In genomic region chr15:95684126-95684525, GRCh38 we compare ENCODE assay signal across 14 cellular contexts.
A peak's percentile ranks its signal among the peaks of the same experiment; 100 is the strongest.
DNase-seq lines count a peak whose midpoint lies in the region; ATAC-seq and TF ChIP-seq lines count a peak whose summit lies in the region.
"Had no signal": no experiment of that assay in that cellular context is flagged by ENCODE, and none has a peak within 500 bp of the region (broad histone marks: within the 10 kb centered on the region; RNA-seq: fewer than 3 reads in every experiment).

No MANE protein-coding gene starts in this region.

- WGBS in IMR-90 (ENCODE audit: extremely low coverage in 2 of 2, insufficient read length in 1 of 2), 2 experiments: no CpG with 5 or more reads among the region's 4 CpGs
- 91 to 96% methylated on average over 3 to 4 of the region's 4 CpGs for WGBS in transverse colon (ENCODE audit: low coverage in 1 of 2), 2 donors
- 94 to 98% methylated on average over 4 of the region's 4 CpGs for WGBS in thyroid gland, 2 donors

- intact Hi-C loops in IMR-90 (cut with micrococcal nuclease): no loop called here
- intact Hi-C loops in transverse colon (cut with DNase I; ENCODE audit: low total_unique reads): no loop called here
- intact Hi-C loops in thyroid gland (cut with DNase I): no loop called here

- in situ Hi-C loops in IMR-90 (cut with MboI; ENCODE audit: low sequenced_read_pairs) (no loop called here), brain microvascular endothelial cell (cut with HindIII; ENCODE audit: low pct_ligation_motif_present, low sequenced_read_pairs) (no loop called here), transverse colon (cut with MboI; ENCODE audit: low pct_ligation_motif_present in 1 of 4, low pct_unique_long_range_greater_than_20kb in 1 of 4, low sequenced_read_pairs in 3 of 4) (no loop called here)

- H2AK9ac ChIP-seq in IMR-90 (replicated peaks; ENCODE audit: low read depth, low read length, poor library complexity): no peak overlapping the region

- peak overlapping the region; percentile 61; the same call in 1 of the 2 replicates for H2AK5ac ChIP-seq in IMR-90 (ENCODE audit: low read depth, low read length)

- no peak for TF ChIP-seq EP300 in transverse colon (IDR thresholded peaks at IDR 0.05; ENCODE audit: low read depth)

- no peak overlapping the region for H3K4me3 Mint-ChIP-seq in activated naive CD8-positive, alpha-beta T cell treated with anti-CD3 and anti-CD28 coated beads for 36 hours
- H3K4me3 Mint-ChIP-seq: CD8-positive, alpha-beta T cell had no signal

- no peaks in the 10 kb centered on the region; the same call in 1 of the 2 replicates for H3K9me1 ChIP-seq in IMR-90 (ENCODE audit: insufficient read depth, low read length)

- H2BK20ac ChIP-seq in IMR-90 (ENCODE audit: low read depth, low read length): peak overlapping the region; percentile 22; the same call in 1 of the 2 replicates

- H3K4me3 ChIP-seq in IMR-90 (ENCODE audit: insufficient read depth, low read depth, low read length) (no peak overlapping the region), brain microvascular endothelial cell (ENCODE audit: low read depth, low read length) (no peak overlapping the region), transverse colon (no peak overlapping the region), thyroid gland (replicated peaks in 1 of 3) (no peak overlapping the region)

- POLR2A ChIA-PET in IMR-90 (lab: Charles Lee; ENCODE audit: unreplicated experiment): no interaction called here

- H3K27me3 ChIP-seq in IMR-90 (ENCODE audit: control insufficient read depth, insufficient read depth, low read length): no peaks in the 10 kb centered on the region
- no peaks in the 10 kb centered on the region for H3K27me3 ChIP-seq in brain microvascular endothelial cell (replicated peaks)
- H3K27me3 ChIP-seq in transverse colon: no peaks in the 10 kb centered on the region
- no peaks in the 10 kb centered on the region for H3K27me3 ChIP-seq in thyroid gland

- peak overlapping the region; percentile 49; the same call in 1 of the 2 replicates for H3K4ac ChIP-seq in IMR-90 (ENCODE audit: low read depth, low read length)

- peak overlapping the region; percentile 84; the same call in 1 of the 3 replicates for H2BK15ac ChIP-seq in IMR-90 (ENCODE audit: low read depth, low read length)

- H3K36me3 Mint-ChIP-seq in activated naive CD8-positive, alpha-beta T cell treated with anti-CD3 and anti-CD28 coated beads for 36 hours: no peaks in the 10 kb centered on the region
- H3K36me3 Mint-ChIP-seq: CD8-positive, alpha-beta T cell had no signal

- peaks cover 5% of the 10 kb centered on the region for H3K4me1 ChIP-seq in IMR-90 (ENCODE audit: control insufficient read depth, insufficient read depth, low read length)
- no peaks in the 10 kb centered on the region for H3K4me1 ChIP-seq in transverse colon
- no peaks in the 10 kb centered on the region for H3K4me1 ChIP-seq in thyroid gland

- H4K8ac ChIP-seq in IMR-90 (ENCODE audit: low read depth in 2 of 2, low read length in 2 of 2): peak overlapping the region in 1 of 2 experiments; percentile 40; a peak in 1 of 4 replicates

- no peak overlapping the region for H3K4me2 ChIP-seq in IMR-90 (ENCODE audit: low read depth, low read length)

- H3K14ac ChIP-seq in IMR-90 (replicated peaks; ENCODE audit: low read depth, low read length): peak overlapping the region; percentile 12; the same call in 1 of the 2 replicates

- H4K5ac ChIP-seq in IMR-90 (ENCODE audit: low read depth, low read length): peak overlapping the region; percentile 80; the same call in 1 of the 2 replicates

- TF ChIP-seq POLR2A in IMR-90 (IDR thresholded peaks at IDR 0.05; ENCODE audit: low read depth, low read length): no peak
- TF ChIP-seq POLR2A in transverse colon (IDR thresholded peaks at IDR 0.05): no peak
- no peak for TF ChIP-seq POLR2A in thyroid gland (IDR thresholded peaks at IDR 0.05)

- H3K36me3 ChIP-seq in IMR-90 (ENCODE audit: control insufficient read depth, insufficient read depth, low read length): no peaks in the 10 kb centered on the region
- H3K36me3 ChIP-seq in brain microvascular endothelial cell (replicated peaks): no peaks in the 10 kb centered on the region
- no peaks in the 10 kb centered on the region for H3K36me3 ChIP-seq in transverse colon
- no peaks in the 10 kb centered on the region for H3K36me3 ChIP-seq in thyroid gland

- H3K79me1 ChIP-seq in IMR-90 (ENCODE audit: low read depth in 1 of 2, low read length in 2 of 2): no peaks in the 10 kb centered on the region

- TF ChIP-seq RAD21 in IMR-90 (IDR thresholded peaks at IDR 0.05; ENCODE audit: low read length): no peak

- peak overlapping the region; percentile 61; the same call in 1 of the 2 replicates for H2BK120ac ChIP-seq in IMR-90 (ENCODE audit: low read depth, low read length)

- H4K20me1 ChIP-seq in IMR-90 (ENCODE audit: insufficient read depth, low read length): no peaks in the 10 kb centered on the region

- TF ChIP-seq CTCF in IMR-90 (conservative IDR thresholded peaks at IDR 0.05; ENCODE audit: low read depth, low read length) (no peak), brain microvascular endothelial cell (IDR thresholded peaks at IDR 0.05; ENCODE audit: low read depth, low read length, missing control alignments) (no peak), transverse colon (IDR thresholded peaks at IDR 0.05) (no peak), thyroid gland (IDR thresholded peaks at IDR 0.05) (no peak)

- H3K9me3 ChIP-seq in IMR-90 (ENCODE audit: control insufficient read depth, insufficient read depth, low read length): no peaks in the 10 kb centered on the region
- no peaks in the 10 kb centered on the region for H3K9me3 ChIP-seq in transverse colon
- H3K9me3 ChIP-seq in thyroid gland: no peaks in the 10 kb centered on the region

- no peak overlapping the region for H3K23ac ChIP-seq in IMR-90 (ENCODE audit: low read depth, low read length)

- H3K4me1 Mint-ChIP-seq in activated naive CD8-positive, alpha-beta T cell treated with anti-CD3 and anti-CD28 coated beads for 36 hours: no peaks in the 10 kb centered on the region

- CTCF ChIA-PET in IMR-90 (lab: Yijun Ruan, JAX): interaction anchor here (0.5 kb wide), 1 partner anchor 631 kb away, joined by 3 read pairs; no protein-coding TSS in a partner anchor

- H3K56ac ChIP-seq in IMR-90 (ENCODE audit: extremely low read depth, insufficient read depth, low read length): no peak overlapping the region

- ATAC-seq in IMR-90 (ENCODE audit: low read depth): no peak
- ATAC-seq in HG02610 (IDR thresholded peaks at IDR 0.05; ENCODE audit: unreplicated experiment): no peak
- ATAC-seq: CD8-positive, alpha-beta T cell; HepG2 had no signal

- peak overlapping the region; percentile 69; the same call in 1 of the 2 replicates for H3K18ac ChIP-seq in IMR-90 (ENCODE audit: low read depth, low read length)

- peaks cover 19% of the 10 kb centered on the region for H3K27me3 Mint-ChIP-seq in activated naive CD8-positive, alpha-beta T cell treated with anti-CD3 and anti-CD28 coated beads for 36 hours

- no peak overlapping the region for H2AFZ ChIP-seq in IMR-90 (replicated peaks; ENCODE audit: low read length, poor library complexity)

- no peak overlapping the region for H3K9ac ChIP-seq in IMR-90 (ENCODE audit: low read depth, low read length)

- no TSS peak for BruUV-seq in IMR-90 (replicated peaks; lab: Mats Ljungman, UMichigan)

- DNase-seq in IMR-90 (no peak), brain microvascular endothelial cell (no peak), iris pigment epithelial cell (ENCODE audit: low read depth) (peak; percentile 15), transverse colon (no peak), thyroid gland (no peak)
- DNase-seq in activated naive CD8-positive, alpha-beta T cell treated with anti-CD3 and anti-CD28 coated beads for 36 hours: no peak
- DNase-seq: CD8-positive, alpha-beta T cell; Karpas-422; NCI-H1436; NCI-H2081; NCI-H510A treated with DMSO at 0.1 percent for 48 hours had no signal

- no peaks in the 10 kb centered on the region for H3K9me3 Mint-ChIP-seq in activated naive CD8-positive, alpha-beta T cell treated with anti-CD3 and anti-CD28 coated beads for 36 hours

- H4K91ac ChIP-seq in IMR-90 (ENCODE audit: insufficient read depth, low read depth, low read length): no peak overlapping the region

- H3K27ac ChIP-seq in IMR-90 (ENCODE audit: insufficient read depth, low read length) (no peak overlapping the region), brain microvascular endothelial cell (peak overlapping the region; percentile 79), transverse colon (no peak overlapping the region), thyroid gland (no peak overlapping the region)
- H3K27ac ChIP-seq: RWPE1 had no signal

- dilution Hi-C loops in IMR-90 (cut with HindIII; ENCODE audit: low sequenced_read_pairs, unreplicated experiment): no loop called here

- no peak overlapping the region for H3K27ac Mint-ChIP-seq in activated naive CD8-positive, alpha-beta T cell treated with anti-CD3 and anti-CD28 coated beads for 36 hours
- H3K27ac Mint-ChIP-seq: CD8-positive, alpha-beta T cell had no signal

- peak overlapping the region; percentile 66 for H2BK5ac ChIP-seq in IMR-90 (ENCODE audit: low read depth, low read length, poor library complexity, severe bottlenecking)

TF ChIP-seq in IMR-90, 13 proteins besides CTCF, POLR2A, EP300 and RAD21 (continues in another document):
- TF ChIP-seq MAFK (IDR thresholded peaks at IDR 0.05; ENCODE audit: low read depth, low read length): no peak
- no peak for TF ChIP-seq SMC3 (IDR thresholded peaks at IDR 0.05; ENCODE audit: low read depth, low read length)
- TF ChIP-seq MAZ (IDR thresholded peaks at IDR 0.05; ENCODE audit: borderline replicate concordance, low read depth, low read length): no peak
- no peak for TF ChIP-seq NFE2L2 (IDR thresholded peaks at IDR 0.05; ENCODE audit: low read depth, low read length)
- TF ChIP-seq CEBPB (IDR thresholded peaks at IDR 0.05; ENCODE audit: low read depth, low read length): no peak
- TF ChIP-seq BHLHE40 (IDR thresholded peaks at IDR 0.05; ENCODE audit: low read depth, low read length): no peak
- no peak for TF ChIP-seq MXI1 (IDR thresholded peaks at IDR 0.05; ENCODE audit: borderline replicate concordance, low read depth, low read length)
- TF ChIP-seq RFX5 (IDR thresholded peaks at IDR 0.05; ENCODE audit: low read depth, low read length): no peak
- no peak for TF ChIP-seq USF2 (IDR thresholded peaks at IDR 0.05; ENCODE audit: low read depth, low read length)
- no peak for TF ChIP-seq FOS (IDR thresholded peaks at IDR 0.05; ENCODE audit: low read depth, low read length)
